ENCODE assay signal across 8 cellular contexts in the genomic region with DNA sequence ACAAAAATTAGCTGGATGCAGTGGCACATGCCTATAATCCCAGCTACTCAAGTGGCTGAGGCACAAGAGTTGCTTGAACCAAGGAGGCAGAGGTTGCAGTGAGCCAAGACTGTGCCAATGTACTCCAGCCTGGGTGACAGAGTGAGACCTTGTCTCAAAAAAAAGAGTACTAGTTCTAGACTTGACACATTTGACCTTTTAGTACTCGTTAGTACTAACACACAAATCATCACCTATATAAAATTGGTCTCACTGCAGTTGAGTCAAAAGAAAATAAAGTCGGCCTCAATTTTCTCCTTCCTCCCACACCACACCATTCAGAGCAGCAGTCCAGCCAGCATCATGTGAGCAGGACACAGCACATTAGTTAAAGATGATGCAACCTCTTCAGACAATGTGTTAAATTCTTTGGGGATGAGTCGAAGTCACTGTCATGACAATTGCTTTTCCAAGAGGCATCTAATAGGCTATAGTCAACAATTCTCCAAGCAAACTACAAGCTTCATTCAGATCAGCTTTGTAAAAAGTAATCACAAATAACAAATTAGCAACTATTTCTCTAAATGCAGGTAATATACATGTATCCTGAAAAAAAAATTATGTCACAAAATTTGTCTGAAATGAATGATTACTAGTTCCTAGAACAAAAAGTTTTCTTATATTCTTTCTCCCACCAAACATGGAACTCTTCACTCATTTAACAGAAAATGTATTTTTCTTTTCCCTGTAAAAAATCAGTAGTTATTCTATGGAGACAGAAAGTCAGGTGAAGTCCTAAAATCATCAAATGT. TPM values are rescaled to one million over a fixed set of nuclear protein-coding genes. Genes with fewer than 3 reads are reported as not detected.
A peak's percentile ranks its signal among the peaks of the same experiment; 100 is the strongest.
DNase-seq lines count a peak whose midpoint lies in the region; ATAC-seq and TF ChIP-seq lines count a peak whose summit lies in the region.

No MANE protein-coding gene starts in this region.

- peak overlapping the region; percentile 78 for H3K27ac Mint-ChIP-seq in type B pancreatic cell

- TF ChIP-seq POLR2A in breast epithelium (IDR thresholded peaks at IDR 0.05), result no peak

- no peaks in the 10 kb centered on the region for H3K27me3 Mint-ChIP-seq in type B pancreatic cell

- H3K4me3 Mint-ChIP-seq in type B pancreatic cell, result no peak overlapping the region

- H3K4me1 ChIP-seq in breast epithelium, result no peaks in the 10 kb centered on the region

- H3K27ac ChIP-seq in breast epithelium, result peak overlapping the region; percentile 84 to 87

- no peaks in the 10 kb centered on the region for H3K9me3 Mint-ChIP-seq in type B pancreatic cell

- TF ChIP-seq CTCF in BJ (IDR thresholded peaks at IDR 0.05; ENCODE audit: insufficient read depth, low read depth, low read length), result no peak
- TF ChIP-seq CTCF in breast epithelium (IDR thresholded peaks at IDR 0.05), result no peak
- no peak for TF ChIP-seq CTCF in type B pancreatic cell (conservative IDR thresholded peaks at IDR 0.05)

- peaks cover 15% of the 10 kb centered on the region for H3K36me3 Mint-ChIP-seq in type B pancreatic cell

- intact Hi-C loops in breast epithelium (cut with DNase I; ENCODE audit: low total_unique reads), result no loop called here

- no peaks in the 10 kb centered on the region for H3K9me3 ChIP-seq in breast epithelium

- H3K27me3 ChIP-seq in BJ (ENCODE audit: control insufficient read depth, insufficient read depth, low read length) (no peaks in the 10 kb centered on the region), breast epithelium (no peaks in the 10 kb centered on the region)

- POLR2A ChIA-PET in BJ (lab: Charles Lee), result no interaction called here

- ATAC-seq in HG03521 (IDR thresholded peaks at IDR 0.05; ENCODE audit: unreplicated experiment), result no peak
- ATAC-seq in HG03175 (IDR thresholded peaks at IDR 0.05; ENCODE audit: unreplicated experiment), result no peak

- H3K36me3 ChIP-seq in BJ (ENCODE audit: control insufficient read depth, insufficient read depth, low read length) (peaks cover 3% of the 10 kb centered on the region; the same call in 1 of the 2 replicates), breast epithelium (peaks cover 6% of the 10 kb centered on the region)

- peaks cover 8% of the 10 kb centered on the region for H3K4me1 Mint-ChIP-seq in type B pancreatic cell (ENCODE audit: unreplicated experiment)

- DNase-seq in BJ (ENCODE audit: low read depth) (peak; percentile 92), KBM-7 (peak; percentile 24), breast epithelium (ENCODE audit: low spot score in 2 of 2) (peak in 1 of 2 donors; percentile 55), left kidney (ENCODE audit: low read depth, low spot score) (peak; percentile 31), type B pancreatic cell (ENCODE audit: extremely low spot score, unreplicated experiment) (no peak), COR-L47 (lab: John Stamatoyannopoulos, UW) (no peak)

- in situ Hi-C loops in KBM-7 (cut with MboI; ENCODE audit: low pct_unique_long_range_greater_than_20kb, low sequenced_read_pairs), result no loop called here

- H3K4me3 ChIP-seq in BJ (ENCODE audit: low read depth, low read length) (no peak overlapping the region), breast epithelium (no peak overlapping the region)

- CTCF ChIA-PET in BJ (lab: Yijun Ruan, JAX), result interaction anchor here (1.2 to 2.7 kb wide), 3 partner anchors 11 to 33 kb away, joined by 3 to 15 read pairs (median 6); no protein-coding TSS in a partner anchor

RNA-seq across cellular contexts. Expression of a gene that starts 55.6 kb away (rescaled TPM):
- 81.2 and 104 TPM in 2 replicates for polyA plus RNA-seq in BJ (2011; rRNA removed)
- polyA minus RNA-seq in BJ (2011; rRNA and poly(A)+ RNA removed), result 93.1 and 128 TPM in 2 replicates
- total RNA-seq in breast epithelium (100 to 1,000 TPM in 2 of 3 donors, 10 to 100 TPM in 1; 86.9 to 126 (median 108) TPM), type B pancreatic cell (ENCODE audit: low replicate concordance) (59.1 and 119 TPM in 2 replicates)

Comparison
In these comparisons a context has a peak if more than half of its experiments do, and no peak if none do; other contexts are left out.
1. DNase-seq: peak in BJ (single experiment), KBM-7 (single experiment) and left kidney (single experiment); none in type B pancreatic cell (single experiment) and COR-L47 (single experiment).